ENCODE assay signal across 39 cellular contexts in the genomic region with DNA sequence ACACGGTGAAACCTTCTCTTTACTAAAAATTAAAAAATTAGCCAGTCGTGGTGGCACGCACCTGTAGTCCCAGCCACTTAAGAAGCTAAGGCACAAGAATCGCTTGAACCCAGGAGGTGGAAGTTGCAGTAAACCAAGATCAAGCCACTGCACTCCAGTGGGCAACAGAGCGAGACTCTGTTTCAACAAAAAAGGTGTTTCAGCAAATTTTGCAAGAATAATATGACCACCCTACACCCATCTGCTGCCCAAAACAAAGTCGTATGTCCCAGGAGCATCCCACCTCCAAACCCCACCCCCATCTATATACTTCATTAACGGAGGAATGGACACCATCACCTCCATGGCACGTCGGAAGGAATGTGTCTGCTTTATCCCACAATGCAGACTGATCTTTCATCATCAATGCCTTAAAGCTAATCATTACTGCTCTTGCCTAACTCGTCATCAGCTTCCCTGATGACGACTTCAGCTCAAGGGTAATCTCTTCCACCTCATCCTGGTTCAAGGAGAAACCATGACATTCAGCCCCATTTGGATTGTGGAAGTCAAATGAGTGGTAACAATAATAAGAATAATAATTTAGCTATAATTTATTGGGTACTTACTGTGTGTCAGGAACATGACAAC. TPM values are rescaled to one million over a fixed set of nuclear protein-coding genes. Genes with fewer than 3 reads are reported as not detected.
"Had no signal": no experiment of that assay in that cellular context is flagged by ENCODE, and none has a peak within 500 bp of the region (broad histone marks: within the 10 kb centered on the region; RNA-seq: fewer than 3 reads in every experiment).

No MANE protein-coding gene starts in this region.

- H3K27ac ChIP-seq: adrenal gland, ascending aorta, body of pancreas, brain microvascular endothelial cell, breast epithelium, cardiac muscle cell had no signal

- H3K9me3 ChIP-seq: adrenal gland, ascending aorta, body of pancreas, breast epithelium had no signal

- DNase-seq: activated effector memory CD4-positive, alpha-beta T cell treated with anti-CD3 and anti-CD28 coated beads, Interleukin-2, amount 50 U/mL, for 16 hours; activated effector memory CD4-positive, alpha-beta T cell treated with Interleukin-2 at 50 U/mL for 16 hours; activated gamma-delta T cell; activated gamma-delta T cell treated with Interleukin-2 at 50 U/mL for 16 hours; activated naive CD4-positive, alpha-beta T cell; activated naive CD4-positive, alpha-beta T cell treated with anti-CD3 and anti-CD28 coated beads for 36 hours; activated naive CD4-positive, alpha-beta T cell treated with anti-CD3 and anti-CD28 coated beads, Interleukin-2, amount 10 ng/mL, durations not matched to agents 7 days and 5 days; activated naive CD4-positive, alpha-beta T cell treated with anti-CD3 and anti-CD28 coated beads, Interleukin-2, amount 50 U/mL, for 16 hours; activated naive CD4-positive, alpha-beta T cell treated with Interleukin-2 at 50 U/mL for 16 hours; activated naive CD8-positive, alpha-beta T cell treated with anti-CD3 and anti-CD28 coated beads for 36 hours; activated naive CD8-positive, alpha-beta T cell treated with anti-CD3 and anti-CD28 coated beads, Interleukin-2, amount 10 ng/mL, durations not matched to agents 7 days and 5 days; activated naive CD8-positive, alpha-beta T cell treated with anti-CD3 and anti-CD28 coated beads, Interleukin-2, amount 50 U/mL, for 24 hours; activated T-cell treated with anti-CD3 and anti-CD28 coated beads, Interleukin-2, amount 50 U/mL, for 1 hour; activated T-cell treated with anti-CD3 and anti-CD28 coated beads, Interleukin-2, amount 50 U/mL, for 24 hours; activated T-cell treated with anti-CD3 and anti-CD28 coated beads, Interleukin-2, amount 50 U/mL, for 4 hours; activated T-cell treated with anti-CD3 and anti-CD28 coated beads, Interleukin-2, amount 50 U/mL, for 48 hours; activated T-cell treated with anti-CD3 and anti-CD28 coated beads, Interleukin-2, amount 50 U/mL, for 72 hours; adrenal gland; amniotic stem cell; amygdala; anterior cingulate cortex; aorta; body of pancreas; brain microvascular endothelial cell; caudate nucleus; central memory CD4-positive, alpha-beta T cell; cerebellar nuclear complex had no signal

- ATAC-seq: activated naive CD4-positive, alpha-beta T cell treated with anti-CD3 and anti-CD28 coated beads, Interleukin-2, amount 50 U/mL, for 72 hours; activated naive CD8-positive, alpha-beta T cell treated with anti-CD3 and anti-CD28 coated beads, Interleukin-2, amount 50 U/mL, for 24 hours; activated T-cell treated with anti-CD3 and anti-CD28 coated beads, Interleukin-2, amount 50 U/mL, for 4 hours; activated T-cell treated with anti-CD3 and anti-CD28 coated beads, Interleukin-2, amount 50 U/mL, for 72 hours; activated T-helper 17 cell treated with anti-CD3 and anti-CD28 coated beads, Interleukin-2, amount 50 U/mL, for 72 hours; body of pancreas had no signal

- H3K4me3 ChIP-seq: adrenal gland, ascending aorta, body of pancreas, breast epithelium, cardiac muscle cell had no signal

- H3K36me3 ChIP-seq: adrenal gland, ascending aorta, brain microvascular endothelial cell, breast epithelium, cardiac muscle cell had no signal

- H3K27me3 ChIP-seq: adrenal gland, ascending aorta, body of pancreas, brain microvascular endothelial cell, breast epithelium, cardiac muscle cell had no signal

- FAIRE-seq: astrocyte, bronchial epithelial cell had no signal

- H3K4me1 ChIP-seq: adrenal gland, ascending aorta, breast epithelium had no signal

RNA-seq across cellular contexts. Expression of a gene that starts 34.1 kb away (rescaled TPM):
- total RNA-seq: activated naive CD4-positive, alpha-beta T cell treated with anti-CD3 and anti-CD28 coated beads for 36 hours; activated naive CD4-positive, alpha-beta T cell treated with anti-CD3 and anti-CD28 coated beads, Interleukin-2, amount 50 U/mL, for 72 hours; activated naive CD8-positive, alpha-beta T cell treated with anti-CD3 and anti-CD28 coated beads for 36 hours; activated naive CD8-positive, alpha-beta T cell treated with anti-CD3 and anti-CD28 coated beads, Interleukin-2, amount 10 ng/mL, durations not matched to agents 7 days and 5 days; activated T-cell treated with anti-CD3 and anti-CD28 coated beads, Interleukin-2, amount 50 U/mL, for 72 hours; activated T-helper 1 cell treated with anti-CD3 and anti-CD28 coated beads, Interleukin-12 subunit alpha, Interleukin-12 subunit beta, Interleukin-2, Interleukin-4 antibody, amounts not matched to agents 30 ng/mL and 10 ng/mL and 1 ng/mL, durations not matched to agents 14 hours and 24 hours and 36 hours; activated T-helper 17 cell treated with anti-CD3 and anti-CD28 coated beads, Interleukin-2, amount 50 U/mL, for 72 hours; activated T-helper 2 cell treated with anti-CD3 and anti-CD28 coated beads, Interferon-gamma antibody, Interleukin-2, Interleukin-4, amounts not matched to agents 10 μg/mL and 5 μg/mL and 100 μg/mL, durations not matched to agents 14 hours and 24 hours and 36 hours; aorta; ascending aorta; astrocyte; body of pancreas; breast epithelium; bronchial epithelial cell; cardiac muscle cell; cardiac septum; cerebellum; chondrocyte had no signal
- polyA plus RNA-seq: cardiac muscle cell had no signal
